Comparison of ENCODE assay signal across 18 cellular contexts in the genomic region with DNA sequence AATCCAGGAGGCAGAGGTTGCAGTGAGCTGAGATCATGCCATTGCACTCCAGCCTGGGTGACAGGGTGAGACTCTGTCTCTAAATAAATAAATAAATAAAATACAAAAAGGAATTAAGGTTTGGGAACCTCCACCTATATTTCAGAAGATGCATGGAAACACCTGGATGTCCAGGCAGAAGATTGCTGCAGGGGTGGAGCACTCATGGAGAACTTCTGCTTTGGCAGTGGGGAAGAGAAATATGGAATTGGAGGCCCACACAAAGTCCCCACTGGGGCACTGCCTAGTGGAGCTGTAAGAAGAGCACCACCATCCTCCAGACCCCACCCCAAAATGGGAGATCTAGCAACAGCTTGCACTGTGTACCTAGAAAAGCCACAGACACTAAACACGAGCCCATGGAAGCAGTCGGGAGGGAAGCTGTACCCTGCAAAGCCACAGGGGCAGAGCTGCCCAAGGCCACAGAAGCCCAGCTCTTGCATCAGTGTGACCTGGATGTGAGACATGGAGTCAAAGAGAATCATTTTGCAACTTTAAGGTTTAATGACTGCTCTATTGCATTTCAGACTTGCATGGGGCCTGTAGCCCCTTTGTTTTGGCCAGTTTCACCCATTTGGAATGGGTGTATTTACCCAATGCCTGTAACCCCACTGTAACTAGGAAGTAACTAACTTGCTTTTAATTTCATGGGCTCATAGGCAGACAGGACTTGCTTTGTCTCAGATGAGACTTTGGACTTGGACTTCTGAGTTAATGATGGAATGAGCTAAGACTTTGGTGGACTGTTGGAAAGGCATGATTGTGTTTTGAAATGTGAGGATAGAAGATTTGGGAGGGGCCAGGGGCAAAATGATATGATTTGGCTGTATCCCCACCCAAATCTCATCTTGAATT.
A peak's percentile ranks its signal among the peaks of the same experiment; 100 is the strongest.
DNase-seq lines count a peak whose midpoint lies in the region; ATAC-seq, FAIRE-seq and TF ChIP-seq lines count a peak whose summit lies in the region.
"Had no signal": no experiment of that assay in that cellular context is flagged by ENCODE, and none has a peak within 500 bp of the region (broad histone marks: within the 10 kb centered on the region; RNA-seq: fewer than 3 reads in every experiment).

No MANE protein-coding gene starts in this region.

- peaks cover 70% of the 10 kb centered on the region for H3K9me3 Mint-ChIP-seq in endodermal cell

- POLR2A ChIA-PET in HepG2 (lab: Yijun Ruan, JAX), result no interaction called here
- POLR2A ChIA-PET in OCI-LY7 (lab: Charles Lee), result interaction anchor here (0.6 to 1.0 kb wide), 2 partner anchors 11 to 15 kb away, joined by 3 to 4 read pairs; no protein-coding TSS in a partner anchor

- H3K14ac ChIP-seq in mesenchymal stem cell (ENCODE audit: low read length in 2 of 2), result no peak overlapping the region

- H2AFZ ChIP-seq in HepG2 (ENCODE audit: low read length) (no peak overlapping the region), OCI-LY7 (ENCODE audit: low read length) (no peak overlapping the region), mesenchymal stem cell (ENCODE audit: low read depth, low read length) (no peak overlapping the region)
- H2AFZ ChIP-seq: GM23338 had no signal

- no peaks in the 10 kb centered on the region for H3K27me3 Mint-ChIP-seq in endodermal cell (ENCODE audit: insufficient read depth)
- H3K27me3 Mint-ChIP-seq: B cell had no signal

- no peak for TF ChIP-seq EP300 in HepG2 (IDR thresholded peaks at IDR 0.05; ENCODE audit: low read depth in 2 of 2, low read length in 2 of 2)
- no peak for TF ChIP-seq EP300 in HepG2 (CRISPR knock-in tag; IDR thresholded peaks at IDR 0.05; ENCODE audit: borderline replicate concordance)

- no peak overlapping the region for H2BK15ac ChIP-seq in mesenchymal stem cell (ENCODE audit: low read depth, poor library complexity, severe bottlenecking)

- H3K27ac ChIP-seq in HepG2 (ENCODE audit: extremely low read length, insufficient read depth, low read length) (peak overlapping the region; percentile 51), right lobe of liver (no peak overlapping the region), OCI-LY7 (ENCODE audit: low read depth, low read length, poor library complexity, severe bottlenecking) (no peak overlapping the region), endodermal cell (ENCODE audit: low read depth, low read length) (no peak overlapping the region), mesenchymal stem cell (ENCODE audit: low read length, poor library complexity, severe bottlenecking) (no peak overlapping the region)
- H3K27ac ChIP-seq: BLaER1 treated with 17β-estradiol and CSF1 and Interleukin-3, amounts not matched to agents 10 nM and 100 nM had no signal

- 4% methylated on average over 2 of the region's 2 CpGs for WGBS in HepG2 (ENCODE audit: low lambda C conversion rate)
- WGBS in right lobe of liver (ENCODE audit: insufficient coverage, low coverage, low lambda C conversion rate, missing lambda C conversion rate), result 100% methylated on average over 2 of the region's 2 CpGs
- WGBS in endodermal cell (ENCODE audit: insufficient coverage in 1 of 2, insufficient read length in 1 of 2), 2 experiments, result 94 to 100% methylated on average over 2 of the region's 2 CpGs
- 91% methylated on average over 2 of the region's 2 CpGs for WGBS in mesenchymal stem cell

- no peak overlapping the region for H3K27ac Mint-ChIP-seq in endodermal cell
- H3K27ac Mint-ChIP-seq: B cell; CD8-positive, alpha-beta T cell; GM23338 had no signal

- H3K4me2 ChIP-seq in HepG2 (ENCODE audit: low read depth, low read length) (peak overlapping the region; percentile 38; the same call in 1 of the 2 replicates), OCI-LY7 (ENCODE audit: low read length) (no peak overlapping the region), mesenchymal stem cell (ENCODE audit: low read length, poor library complexity, severe bottlenecking) (peak overlapping the region; percentile 33)
- H3K4me2 ChIP-seq: BLaER1 treated with 17β-estradiol and CSF1 and Interleukin-3, amounts not matched to agents 10 nM and 100 nM; GM23338 had no signal

- no peak overlapping the region for H3K18ac ChIP-seq in mesenchymal stem cell (ENCODE audit: low read depth in 1 of 2, low read length in 2 of 2)

- BruUV-seq in HepG2 (replicated peaks; lab: Mats Ljungman, UMichigan) (no TSS peak), OCI-LY7 (replicated peaks; lab: Mats Ljungman, UMichigan) (no TSS peak)

- H2AK5ac ChIP-seq in mesenchymal stem cell (ENCODE audit: low read length, severe bottlenecking), result no peak overlapping the region

- TF ChIP-seq CTCF in HepG2 (CRISPR knock-in tag; IDR thresholded peaks at IDR 0.05) (no peak), right lobe of liver (IDR thresholded peaks at IDR 0.05) (no peak), OCI-LY7 (conservative IDR thresholded peaks at IDR 0.05; ENCODE audit: low read length) (no peak), endodermal cell (conservative IDR thresholded peaks at IDR 0.05) (no peak)

- no peak overlapping the region for H4K8ac ChIP-seq in mesenchymal stem cell (ENCODE audit: low read length)

- peaks cover 28% of the 10 kb centered on the region for H3K79me1 ChIP-seq in mesenchymal stem cell (replicated peaks; ENCODE audit: low read length, poor library complexity, severe bottlenecking)

- no peaks in the 10 kb centered on the region for H4K20me1 ChIP-seq in HepG2 (ENCODE audit: insufficient read depth, low read length)
- H4K20me1 ChIP-seq in OCI-LY7 (ENCODE audit: insufficient read depth, low read length), result no peaks in the 10 kb centered on the region
- H4K20me1 ChIP-seq: BLaER1 treated with 17β-estradiol and CSF1 and Interleukin-3, amounts not matched to agents 10 nM and 100 nM had no signal

- H3K9me2 ChIP-seq in OCI-LY7 (ENCODE audit: insufficient read depth, low read length), result no peaks in the 10 kb centered on the region

- CTCF ChIA-PET in HepG2 (lab: Yijun Ruan, JAX; ENCODE audit: low intra/inter-chr PET ratio, low total read pairs), result no interaction called here
- CTCF ChIA-PET in OCI-LY7 (lab: Charles Lee; ENCODE audit: unreplicated experiment), result no interaction called here

- intact Hi-C loops in HepG2 (cut with micrococcal nuclease; ENCODE audit: unreplicated experiment) (no loop called here), right lobe of liver (cut with DNase I) (no loop called here), OCI-LY7 (cut with micrococcal nuclease; ENCODE audit: unreplicated experiment) (no loop called here), Right ventricle myocardium inferior (cut with DNase I) (no loop called here)

- no peak overlapping the region for H3K4ac ChIP-seq in mesenchymal stem cell (ENCODE audit: low read depth in 1 of 2, low read length in 2 of 2)

- no peak overlapping the region for H3K9ac ChIP-seq in HepG2 (ENCODE audit: insufficient read depth, low read depth, low read length)
- H3K9ac ChIP-seq in endodermal cell (ENCODE audit: extremely low read depth, low read length, poor library complexity, severe bottlenecking), result no peak overlapping the region
- no peak overlapping the region for H3K9ac ChIP-seq in mesenchymal stem cell (ENCODE audit: low read length)
- H3K9ac ChIP-seq: BLaER1 treated with 17β-estradiol and CSF1 and Interleukin-3, amounts not matched to agents 10 nM and 100 nM had no signal

- H2BK5ac ChIP-seq in mesenchymal stem cell (ENCODE audit: low read depth, low read length, poor library complexity, severe bottlenecking), result no peak overlapping the region

- H3K4me1 Mint-ChIP-seq in endodermal cell, result no peaks in the 10 kb centered on the region
- H3K4me1 Mint-ChIP-seq: GM23338 had no signal

- H3K4me1 ChIP-seq in HepG2 (ENCODE audit: insufficient read depth, low read length) (peaks cover 12% of the 10 kb centered on the region), right lobe of liver (no peaks in the 10 kb centered on the region), OCI-LY7 (ENCODE audit: insufficient read depth, low read length, poor library complexity, severe bottlenecking) (peaks cover under 1% of the 10 kb centered on the region), endodermal cell (ENCODE audit: control insufficient read depth, insufficient read depth, low read length) (no peaks in the 10 kb centered on the region), mesenchymal stem cell (ENCODE audit: control insufficient read depth, insufficient read depth, low read depth, low read length) (no peaks in the 10 kb centered on the region)

- no peak overlapping the region for H2BK120ac ChIP-seq in mesenchymal stem cell (ENCODE audit: low read depth, low read length)

- peaks cover 41% of the 10 kb centered on the region for H3K36me3 Mint-ChIP-seq in endodermal cell (ENCODE audit: low read depth)

- H3K4me3 Mint-ChIP-seq in endodermal cell, result no peak overlapping the region
- H3K4me3 Mint-ChIP-seq: B cell; CD8-positive, alpha-beta T cell; GM23338 had no signal

- no peak overlapping the region for H4K91ac ChIP-seq in mesenchymal stem cell (ENCODE audit: low read length)

- DNase-seq in HepG2 (ENCODE audit: low spot score) (peak; percentile 67), right lobe of liver (no peak), OCI-LY7 (ENCODE audit: low spot score) (peak; percentile 35), endodermal cell (no peak), mesenchymal stem cell (no peak), Right ventricle myocardium inferior (ENCODE audit: missing footprints) (no peak)
- DNase-seq: Calu3; CD8-positive, alpha-beta T cell; HCEC 1CT; IMR-90 had no signal

- H3K4me3 ChIP-seq in HepG2 (replicated peaks in 1 of 3; ENCODE audit: insufficient read depth in 1 of 3, low read depth in 2 of 3, low read length in 3 of 3) (no peak overlapping the region), right lobe of liver (no peak overlapping the region), OCI-LY7 (ENCODE audit: low read depth, low read length, poor library complexity, severe bottlenecking) (no peak overlapping the region), endodermal cell (ENCODE audit: low read length) (peak overlapping the region; percentile 58), mesenchymal stem cell (ENCODE audit: insufficient read depth in 1 of 2, low read depth in 1 of 2, low read length in 2 of 2) (no peak overlapping the region)
- H3K4me3 ChIP-seq: GM23338 had no signal

- no peaks in the 10 kb centered on the region for H3K27me3 ChIP-seq in HepG2 (ENCODE audit: control insufficient read depth in 1 of 2, insufficient read depth in 2 of 2, low read length in 2 of 2)
- H3K27me3 ChIP-seq in right lobe of liver, result no peaks in the 10 kb centered on the region
- no peaks in the 10 kb centered on the region for H3K27me3 ChIP-seq in endodermal cell (ENCODE audit: control insufficient read depth, insufficient read depth, low read length, poor library complexity, severe bottlenecking)
- no peaks in the 10 kb centered on the region for H3K27me3 ChIP-seq in mesenchymal stem cell (ENCODE audit: control insufficient read depth in 1 of 2, insufficient read depth in 1 of 2, low read length in 2 of 2)
- H3K27me3 ChIP-seq: BLaER1 treated with 17β-estradiol and CSF1 and Interleukin-3, amounts not matched to agents 10 nM and 100 nM had no signal

- H3K79me2 ChIP-seq in HepG2 (ENCODE audit: insufficient read depth, low read length), result no peaks in the 10 kb centered on the region
- peaks cover 10% of the 10 kb centered on the region; the same call in 1 of the 2 replicates for H3K79me2 ChIP-seq in OCI-LY7 (ENCODE audit: insufficient read depth, low read depth, low read length)

- H2BK12ac ChIP-seq in mesenchymal stem cell (ENCODE audit: low read length in 2 of 2), result no peak overlapping the region

- H3K9me3 ChIP-seq in HepG2 (ENCODE audit: low read length), result peaks cover 45% of the 10 kb centered on the region
- no peaks in the 10 kb centered on the region for H3K9me3 ChIP-seq in right lobe of liver
- H3K9me3 ChIP-seq in OCI-LY7 (ENCODE audit: low read length), result peaks cover 51% of the 10 kb centered on the region
- peaks cover 66% of the 10 kb centered on the region for H3K9me3 ChIP-seq in endodermal cell (ENCODE audit: control insufficient read depth, low read length)
- peaks cover 41% of the 10 kb centered on the region for H3K9me3 ChIP-seq in mesenchymal stem cell (ENCODE audit: control insufficient read depth, low read length)

- in situ Hi-C loops in HepG2 (cut with HindIII; ENCODE audit: extremely low pct_ligation_motif_present, low pct_unique_long_range_greater_than_20kb), result no loop called here

- peak; percentile 82 for ATAC-seq in HepG2
- ATAC-seq in right lobe of liver, result no peak
- ATAC-seq in GM19328 (IDR thresholded peaks at IDR 0.05; ENCODE audit: unreplicated experiment), result no peak
- ATAC-seq in Right ventricle myocardium inferior, result no peak
- ATAC-seq: CD8-positive, alpha-beta T cell; GM23338 had no signal

- FAIRE-seq in HepG2 (lab: Jason Lieb, UNC), result no peak
- FAIRE-seq: G401.6, GM12892, GM18507, H54 had no signal

- no peak overlapping the region for H3K23ac ChIP-seq in mesenchymal stem cell (ENCODE audit: low read length in 2 of 2)

- H3K36me3 ChIP-seq in HepG2 (replicated peaks in 1 of 2; ENCODE audit: control insufficient read depth in 1 of 2, insufficient read depth in 2 of 2, low read length in 2 of 2) (no peaks in the 10 kb centered on the region), right lobe of liver (no peaks in the 10 kb centered on the region), OCI-LY7 (ENCODE audit: insufficient read depth, low read length) (peaks cover 38% of the 10 kb centered on the region), endodermal cell (ENCODE audit: control insufficient read depth, insufficient read depth, low read length) (no peaks in the 10 kb centered on the region), mesenchymal stem cell (ENCODE audit: control insufficient read depth in 1 of 2, insufficient read depth in 2 of 2, low read depth in 1 of 2, low read length in 2 of 2) (peaks cover 0 to 8% of the 10 kb centered on the region in 2 experiments)

- no peak for TF ChIP-seq POLR2A in HepG2 (IDR thresholded peaks at IDR 0.05; ENCODE audit: insufficient read depth in 1 of 2, low read depth in 2 of 2, low read length in 2 of 2)
- no peak for TF ChIP-seq POLR2A in right lobe of liver (IDR thresholded peaks at IDR 0.05)

- TF ChIP-seq RAD21 in HepG2 (CRISPR knock-in tag; IDR thresholded peaks at IDR 0.05), result no peak

Comparison
In these comparisons a context has a peak if more than half of its experiments do, and no peak if none do; other contexts are left out.
1. DNase-seq: peak in HepG2 (single experiment) and OCI-LY7 (single experiment); none in right lobe of liver (0 of 3), endodermal cell (single experiment), mesenchymal stem cell (single experiment) and Right ventricle myocardium inferior (single experiment).